19 cellular contexts compared by ENCODE assay signal in the genomic region with DNA sequence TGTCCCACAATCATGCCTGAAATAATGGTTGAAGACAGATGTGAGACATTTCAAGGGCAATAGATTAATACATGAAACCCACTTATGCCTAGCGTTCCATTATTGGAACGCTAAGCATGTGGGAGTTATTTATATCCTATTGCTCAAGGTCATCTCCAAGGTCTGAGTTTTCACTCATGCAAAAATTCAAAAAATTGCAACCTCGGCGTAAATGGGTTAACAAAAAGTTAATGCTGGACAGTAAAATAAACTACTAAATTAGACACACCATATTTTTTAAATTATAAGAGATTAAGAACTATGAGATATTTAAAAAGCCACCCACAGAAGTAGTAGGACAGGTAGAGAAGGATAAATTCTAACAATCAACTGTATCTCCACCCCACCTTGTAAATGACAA.
DNase-seq lines count a peak whose midpoint lies in the region; ATAC-seq, FAIRE-seq and TF ChIP-seq lines count a peak whose summit lies in the region.
"Had no signal": no experiment of that assay in that cellular context is flagged by ENCODE, and none has a peak within 500 bp of the region (broad histone marks: within the 10 kb centered on the region; RNA-seq: fewer than 3 reads in every experiment).

No MANE protein-coding gene starts in this region.

- H3K23me2 ChIP-seq in H1 (ENCODE audit: low read depth, low read length): no peaks in the 10 kb centered on the region

- no peak overlapping the region for H2BK120ac ChIP-seq in IMR-90 (ENCODE audit: low read depth, low read length)
- H2BK120ac ChIP-seq in H1 (replicated peaks; ENCODE audit: low read depth, low read length): no peak overlapping the region

- H4K5ac ChIP-seq in IMR-90 (ENCODE audit: low read depth, low read length) (no peak overlapping the region), H1 (ENCODE audit: insufficient read length, low read depth, low read length) (no peak overlapping the region)

- FAIRE-seq in A549 (lab: Jason Lieb, UNC) (no peak), H1 (lab: Jason Lieb, UNC) (no peak)
- FAIRE-seq: D721Med, GM12891, GM19239 had no signal

- H4K91ac ChIP-seq in IMR-90 (ENCODE audit: insufficient read depth, low read depth, low read length) (no peak overlapping the region), H1 (replicated peaks; ENCODE audit: insufficient read length, low read length) (no peak overlapping the region)

- no peaks in the 10 kb centered on the region for H3K4me1 ChIP-seq in A549
- H3K4me1 ChIP-seq in IMR-90 (ENCODE audit: control insufficient read depth, insufficient read depth, low read length): no peaks in the 10 kb centered on the region
- 0 out of 7 replicates have a peak, but pooled peaks cover 0 to 1% (median 0%) of the 10 kb centered on the region in 4 experiments for H3K4me1 ChIP-seq in H1 (replicated peaks in 1 of 4; ENCODE audit: control insufficient read depth in 3 of 4, insufficient read depth in 4 of 4, low read length in 3 of 4)
- H3K4me1 ChIP-seq: BLaER1 treated with 17β-estradiol and CSF1 and Interleukin-3, amounts not matched to agents 10 nM and 100 nM; Caco-2 had no signal

- no peak overlapping the region for H2AFZ ChIP-seq in IMR-90 (replicated peaks; ENCODE audit: low read length, poor library complexity)
- no peak overlapping the region for H2AFZ ChIP-seq in H1 (ENCODE audit: low read length)

- H3K4me2 ChIP-seq in A549: no peak overlapping the region
- H3K4me2 ChIP-seq in IMR-90 (ENCODE audit: low read depth, low read length): no peak overlapping the region
- no peak overlapping the region for H3K4me2 ChIP-seq in H1 (ENCODE audit: insufficient read depth in 1 of 2, low read depth in 2 of 2, low read length in 2 of 2)
- H3K4me2 ChIP-seq: BLaER1 treated with 17β-estradiol and CSF1 and Interleukin-3, amounts not matched to agents 10 nM and 100 nM had no signal

- CTCF ChIA-PET in A549 (lab: Yijun Ruan, JAX) (no interaction called here), IMR-90 (lab: Yijun Ruan, JAX) (no interaction called here), H1 (lab: Charles Lee; ENCODE audit: partially characterized antibody) (no interaction called here)

- H2BK20ac ChIP-seq in IMR-90 (ENCODE audit: low read depth, low read length) (no peak overlapping the region), H1 (ENCODE audit: low read length) (no peak overlapping the region)

- H3K4me3 ChIP-seq in A549 (no peak overlapping the region), IMR-90 (ENCODE audit: insufficient read depth, low read depth, low read length) (no peak overlapping the region), H1 (ENCODE audit: extremely low read depth in 1 of 4, insufficient read depth in 2 of 4, low read depth in 3 of 4, low read length in 4 of 4) (no peak overlapping the region)
- H3K4me3 ChIP-seq: BLaER1 treated with 17β-estradiol and CSF1 and Interleukin-3, amounts not matched to agents 10 nM and 100 nM had no signal

- no peak overlapping the region for H3K14ac ChIP-seq in IMR-90 (replicated peaks; ENCODE audit: low read depth, low read length)
- no peak overlapping the region for H3K14ac ChIP-seq in H1 (ENCODE audit: insufficient read length)

- no peak overlapping the region for H3K4ac ChIP-seq in IMR-90 (ENCODE audit: low read depth, low read length)
- no peak overlapping the region for H3K4ac ChIP-seq in H1 (replicated peaks; ENCODE audit: insufficient read length, low read depth, low read length)

- intact Hi-C loops in IMR-90 (cut with micrococcal nuclease): no loop called here

- TF ChIP-seq CTCF in A549 (IDR thresholded peaks at IDR 0.05) (no peak), IMR-90 (conservative IDR thresholded peaks at IDR 0.05; ENCODE audit: low read depth, low read length) (no peak), H1 (IDR thresholded peaks at IDR 0.05; ENCODE audit: control extremely low read depth in 1 of 3, insufficient read depth in 1 of 3, low read depth in 1 of 3, low read length in 3 of 3) (no peak)

- POLR2A ChIA-PET in A549 (lab: Yijun Ruan, JAX): no interaction called here
- POLR2A ChIA-PET in IMR-90 (lab: Charles Lee; ENCODE audit: unreplicated experiment): no interaction called here
- POLR2A ChIA-PET in H1 (lab: Charles Lee; ENCODE audit: partially characterized antibody): no interaction called here

- TF ChIP-seq POLR2A in A549 (IDR thresholded peaks at IDR 0.05; ENCODE audit: low read length): no peak
- no peak for TF ChIP-seq POLR2A in IMR-90 (IDR thresholded peaks at IDR 0.05; ENCODE audit: low read depth, low read length)
- TF ChIP-seq POLR2A in H1 (IDR thresholded peaks at IDR 0.05; ENCODE audit: control extremely low read depth in 1 of 2, low read depth in 2 of 2, low read length in 2 of 2): no peak

- no peak overlapping the region for H2AK5ac ChIP-seq in IMR-90 (ENCODE audit: low read depth, low read length)
- no peak overlapping the region for H2AK5ac ChIP-seq in H1 (ENCODE audit: low read depth, low read length)

- H2BK5ac ChIP-seq in IMR-90 (ENCODE audit: low read depth, low read length, poor library complexity, severe bottlenecking) (no peak overlapping the region), H1 (ENCODE audit: low read depth, low read length) (no peak overlapping the region)

- no peak for ATAC-seq in A549
- ATAC-seq in IMR-90 (ENCODE audit: low read depth): no peak
- ATAC-seq: CD8-positive, alpha-beta T cell had no signal

- no peak overlapping the region for H3K9ac ChIP-seq in IMR-90 (ENCODE audit: low read depth, low read length)
- H3K9ac ChIP-seq in H1 (replicated peaks in 1 of 4; ENCODE audit: extremely low read depth in 1 of 4, low read depth in 3 of 4, low read length in 3 of 4): no peak overlapping the region
- H3K9ac ChIP-seq: BLaER1 treated with 17β-estradiol and CSF1 and Interleukin-3, amounts not matched to agents 10 nM and 100 nM had no signal

- no peaks in the 10 kb centered on the region for H3K9me1 ChIP-seq in IMR-90 (ENCODE audit: insufficient read depth, low read length)

- H3K79me1 ChIP-seq in IMR-90 (ENCODE audit: low read depth in 1 of 2, low read length in 2 of 2): no peaks in the 10 kb centered on the region
- no peaks in the 10 kb centered on the region for H3K79me1 ChIP-seq in H1 (ENCODE audit: low read depth, low read length)

- H3K18ac ChIP-seq in IMR-90 (ENCODE audit: low read depth, low read length) (no peak overlapping the region), H1 (ENCODE audit: extremely low read depth, low read length) (no peak overlapping the region)

- H2BK15ac ChIP-seq in IMR-90 (ENCODE audit: low read depth, low read length) (no peak overlapping the region), H1 (ENCODE audit: low read length) (no peak overlapping the region)

- no peaks in the 10 kb centered on the region for H3K9me3 ChIP-seq in A549
- peaks cover 17% of the 10 kb centered on the region; the same call in 1 of the 2 replicates for H3K9me3 ChIP-seq in IMR-90 (ENCODE audit: control insufficient read depth, insufficient read depth, low read length)
- H3K9me3 ChIP-seq in H1 (ENCODE audit: insufficient read depth in 2 of 2, low read depth in 1 of 2, low read length in 1 of 2): no peaks in the 10 kb centered on the region
- H3K9me3 ChIP-seq: Caco-2 had no signal

- H2BK12ac ChIP-seq in H1 (ENCODE audit: low read depth, low read length): no peak overlapping the region

- in situ Hi-C loops in IMR-90 (cut with MboI; ENCODE audit: low sequenced_read_pairs): no loop called here

- TF ChIP-seq RAD21 in A549 (conservative IDR thresholded peaks at IDR 0.05 in 1 of 2, IDR thresholded peaks at IDR 0.05 in 1 of 2) (no peak), IMR-90 (IDR thresholded peaks at IDR 0.05; ENCODE audit: low read length) (no peak), H1 (IDR thresholded peaks at IDR 0.05 in 1 of 2, conservative IDR thresholded peaks at IDR 0.05 in 1 of 2; ENCODE audit: low read depth in 2 of 2, low read length in 2 of 2) (no peak)

- H3K27me3 ChIP-seq in IMR-90 (ENCODE audit: control insufficient read depth, insufficient read depth, low read length) (no peaks in the 10 kb centered on the region), H1 (replicated peaks in 1 of 4; ENCODE audit: control insufficient read depth in 3 of 4, extremely low read depth in 1 of 4, insufficient read depth in 3 of 4, low read length in 3 of 4) (no peaks in the 10 kb centered on the region)
- H3K27me3 ChIP-seq: BLaER1 treated with 17β-estradiol and CSF1 and Interleukin-3, amounts not matched to agents 10 nM and 100 nM had no signal

- WGBS in A549 (ENCODE audit: missing lambda C conversion rate): 64% methylated on average over 4 of the region's 4 CpGs
- no CpG with 5 or more reads among the region's 4 CpGs for WGBS in IMR-90 (ENCODE audit: extremely low coverage in 2 of 2, insufficient read length in 1 of 2), 2 experiments
- WGBS in H1 (ENCODE audit: extremely low coverage in 1 of 2, insufficient coverage in 1 of 2, insufficient read length in 1 of 2, insufficient replicate concordance in 2 of 2, low coverage in 1 of 2, low lambda C conversion rate in 2 of 2, missing lambda C conversion rate in 1 of 2), 2 experiments: 93% methylated on average over 4 of the region's 4 CpGs; no CpG with 5 or more reads in 1 of the 2 experiments

- no peak overlapping the region for H3K27ac ChIP-seq in A549
- no peak overlapping the region for H3K27ac ChIP-seq in IMR-90 (ENCODE audit: insufficient read depth, low read length)
- no peak overlapping the region for H3K27ac ChIP-seq in H1 (ENCODE audit: low read depth, low read length)
- H3K27ac ChIP-seq: BLaER1 treated with 17β-estradiol and CSF1 and Interleukin-3, amounts not matched to agents 10 nM and 100 nM; C4-2B had no signal

- H3K23ac ChIP-seq in IMR-90 (ENCODE audit: low read depth, low read length) (no peak overlapping the region), H1 (ENCODE audit: insufficient read length) (no peak overlapping the region)

- H2AK9ac ChIP-seq in IMR-90 (replicated peaks; ENCODE audit: low read depth, low read length, poor library complexity): no peak overlapping the region

- no peaks in the 10 kb centered on the region for H3K36me3 ChIP-seq in IMR-90 (ENCODE audit: control insufficient read depth, insufficient read depth, low read length)
- H3K36me3 ChIP-seq in H1 (ENCODE audit: control insufficient read depth in 2 of 4, insufficient read depth in 4 of 4, low read length in 3 of 4): no peaks in the 10 kb centered on the region

- no peak for DNase-seq in A549 (ENCODE audit: low read depth in 1 of 2, low spot score in 1 of 2)
- no peak for DNase-seq in IMR-90
- DNase-seq in H1 (ENCODE audit: low read depth in 1 of 2, low spot score in 2 of 2): no peak
- DNase-seq in anterior cingulate cortex (lab: John Stamatoyannopoulos, UW): no peak
- DNase-seq in NK-92 treated with Interleukin-12 subunit alpha and Interleukin-12 subunit beta, amount 100 ng/mL, for 24 hours (lab: John Stamatoyannopoulos, UW): no peak
- DNase-seq in activated CD8-positive, alpha-beta memory T cell treated with anti-CD3 and anti-CD28 coated beads, Interleukin-2, amount 50 U/mL, for 4 hours: no peak
- DNase-seq: 8988T; AML-193; Caco-2; Calu3; CD4-positive, alpha-beta T cell; CD8-positive, alpha-beta T cell; DMS79 treated with DMSO at 0.1 percent for 48 hours; GF-D8 had no signal

- H3K79me2 ChIP-seq in H1 (ENCODE audit: control insufficient read depth in 1 of 2, insufficient read depth in 2 of 2, low read length in 2 of 2): no peaks in the 10 kb centered on the region

- dilution Hi-C loops in IMR-90 (cut with HindIII; ENCODE audit: low sequenced_read_pairs, unreplicated experiment): no loop called here

- H3K56ac ChIP-seq in IMR-90 (ENCODE audit: extremely low read depth, insufficient read depth, low read length) (no peak overlapping the region), H1 (replicated peaks; ENCODE audit: insufficient read length, low read depth, low read length) (no peak overlapping the region)

- no peaks in the 10 kb centered on the region for H4K20me1 ChIP-seq in IMR-90 (ENCODE audit: insufficient read depth, low read length)
- H4K20me1 ChIP-seq in H1 (replicated peaks in 1 of 2; ENCODE audit: control insufficient read depth in 1 of 2, insufficient read depth in 2 of 2, low read length in 2 of 2): no peaks in the 10 kb centered on the region
- H4K20me1 ChIP-seq: BLaER1 treated with 17β-estradiol and CSF1 and Interleukin-3, amounts not matched to agents 10 nM and 100 nM had no signal

- no peak for TF ChIP-seq EP300 in A549 (IDR thresholded peaks at IDR 0.05)
- no peak for TF ChIP-seq EP300 in H1 (IDR thresholded peaks at IDR 0.05; ENCODE audit: borderline replicate concordance in 1 of 2, low read depth in 2 of 2, low read length in 2 of 2)

- no TSS peak for BruUV-seq in IMR-90 (replicated peaks; lab: Mats Ljungman, UMichigan)

- H4K8ac ChIP-seq in IMR-90 (ENCODE audit: low read depth in 2 of 2, low read length in 2 of 2) (no peak overlapping the region), H1 (ENCODE audit: extremely low read depth, insufficient read depth, low read length) (no peak overlapping the region)
